8 cellular contexts compared by ENCODE assay signal in the genomic region with DNA sequence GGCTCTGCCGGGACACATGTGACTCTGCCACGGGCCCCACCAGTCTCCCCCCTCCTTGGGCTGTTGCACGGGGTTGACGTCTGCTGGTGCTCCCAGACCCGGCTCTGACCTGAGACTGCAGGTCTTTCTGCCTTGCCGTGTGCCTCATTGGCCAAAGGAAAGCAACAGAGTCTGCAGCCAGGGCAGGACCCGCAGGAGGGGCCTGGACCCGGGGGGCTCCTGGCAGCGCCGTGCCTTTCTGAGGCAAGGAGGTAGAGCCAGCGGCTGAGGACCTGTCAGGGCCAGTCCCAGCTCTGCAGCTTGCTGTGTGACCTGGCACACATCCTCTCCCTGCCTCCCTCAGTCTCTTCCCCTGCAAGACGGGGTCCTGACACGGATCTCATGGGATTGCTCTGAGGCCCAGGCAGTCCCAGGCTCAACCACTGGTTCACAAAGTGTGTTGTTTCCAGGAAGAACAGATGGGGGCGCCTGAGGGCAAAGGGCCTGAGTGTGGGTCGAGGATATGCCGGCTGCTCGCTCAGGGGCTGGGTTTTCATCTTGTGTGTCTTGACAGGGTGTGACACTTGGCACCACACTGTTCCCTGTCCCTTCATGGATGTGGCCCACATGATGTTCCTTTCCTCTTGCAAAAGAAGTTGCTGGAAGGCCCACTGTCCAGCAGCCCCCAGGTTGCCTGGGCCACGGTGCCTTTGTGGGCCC. TPM values are rescaled to one million over a fixed set of nuclear protein-coding genes. Genes with fewer than 3 reads are reported as not detected.
A peak's percentile ranks its signal among the peaks of the same experiment; 100 is the strongest.
DNase-seq lines count a peak whose midpoint lies in the region; FAIRE-seq and TF ChIP-seq lines count a peak whose summit lies in the region.

No MANE protein-coding gene starts in this region.

- FAIRE-seq in RCC 7860 (lab: Jason Lieb, UNC) = no peak

- H3K27me3 ChIP-seq in layer of hippocampus (ENCODE audit: control insufficient read depth, insufficient read depth, low read length) = no peaks in the 10 kb centered on the region
- H3K27me3 ChIP-seq in effector memory CD4-positive, alpha-beta T cell (replicated peaks; ENCODE audit: control insufficient read depth, insufficient read depth, low read length, poor library complexity, severe bottlenecking) = no peaks in the 10 kb centered on the region

- no peaks in the 10 kb centered on the region for H3K4me1 Mint-ChIP-seq in activated naive CD8-positive, alpha-beta T cell treated with anti-CD3 and anti-CD28 coated beads for 36 hours

- peak overlapping the region; percentile 10 for H3K27ac ChIP-seq in layer of hippocampus (ENCODE audit: low read depth, low read length)
- H3K27ac ChIP-seq in effector memory CD4-positive, alpha-beta T cell (ENCODE audit: insufficient read depth, low read length, poor library complexity, severe bottlenecking) = no peak overlapping the region

- H3K9me3 Mint-ChIP-seq in activated naive CD8-positive, alpha-beta T cell treated with anti-CD3 and anti-CD28 coated beads for 36 hours = no peaks in the 10 kb centered on the region

- H3K9me3 ChIP-seq in effector memory CD4-positive, alpha-beta T cell (ENCODE audit: control insufficient read depth, low read length) = no peaks in the 10 kb centered on the region

- no peak overlapping the region for H3K27ac Mint-ChIP-seq in activated naive CD8-positive, alpha-beta T cell treated with anti-CD3 and anti-CD28 coated beads for 36 hours

- TF ChIP-seq CTCF in LNCaP clone FGC (IDR thresholded peaks at IDR 0.05; ENCODE audit: control insufficient read depth, extremely low read depth, insufficient read depth) = peak; percentile 27; the same call in 1 of the 2 replicates

- H3K4me1 ChIP-seq in effector memory CD4-positive, alpha-beta T cell (ENCODE audit: control insufficient read depth, insufficient read depth, low read length, poor library complexity, severe bottlenecking) = no peaks in the 10 kb centered on the region

- peak; percentile 68 for DNase-seq in ELF-1 (ENCODE audit: low read depth, low spot score)
- no peak for DNase-seq in LNCaP clone FGC (ENCODE audit: low read depth)
- DNase-seq in activated naive CD8-positive, alpha-beta T cell treated with anti-CD3 and anti-CD28 coated beads for 36 hours = peak; percentile 52
- DNase-seq in NCI-H1048 (lab: John Stamatoyannopoulos, UW) = no peak
- DNase-seq in effector memory CD4-positive, alpha-beta T cell = no peak
- no peak for DNase-seq in RCC 7860 (ENCODE audit: low spot score)
- DNase-seq in RKO (ENCODE audit: low spot score) = no peak

- peaks cover 79% of the 10 kb centered on the region for H3K36me3 ChIP-seq in effector memory CD4-positive, alpha-beta T cell (ENCODE audit: control insufficient read depth, insufficient read depth, low read length)

- no peak overlapping the region for H3K4me3 Mint-ChIP-seq in activated naive CD8-positive, alpha-beta T cell treated with anti-CD3 and anti-CD28 coated beads for 36 hours

- H3K36me3 Mint-ChIP-seq in activated naive CD8-positive, alpha-beta T cell treated with anti-CD3 and anti-CD28 coated beads for 36 hours = no peaks in the 10 kb centered on the region

- no peaks in the 10 kb centered on the region for H3K27me3 Mint-ChIP-seq in activated naive CD8-positive, alpha-beta T cell treated with anti-CD3 and anti-CD28 coated beads for 36 hours

- H3K4me3 ChIP-seq in LNCaP clone FGC (ENCODE audit: low read depth, low read length) = no peak overlapping the region
- H3K4me3 ChIP-seq in effector memory CD4-positive, alpha-beta T cell (ENCODE audit: insufficient read depth, low read depth, low read length, poor library complexity, severe bottlenecking) = no peak overlapping the region

RNA-seq across cellular contexts. Expression of gene CAPN10, which starts 9.0 kb away (rescaled TPM):
- total RNA-seq in activated naive CD8-positive, alpha-beta T cell treated with anti-CD3 and anti-CD28 coated beads for 36 hours = 10 to 100 TPM; 30.1 to 32.3 TPM

RNA-seq across cellular contexts. Expression of gene RNPEPL1, which starts 27.2 kb away (rescaled TPM):
- 10 to 100 TPM; 33.8 to 37.2 TPM for total RNA-seq in activated naive CD8-positive, alpha-beta T cell treated with anti-CD3 and anti-CD28 coated beads for 36 hours

RNA-seq across cellular contexts. Expression of gene GPR35, which starts 29.8 kb away (rescaled TPM):
- 1 to 10 TPM; 7.6 to 7.8 TPM for total RNA-seq in activated naive CD8-positive, alpha-beta T cell treated with anti-CD3 and anti-CD28 coated beads for 36 hours

RNA-seq across cellular contexts. Expression of gene DUSP28, which starts 35.4 kb away (rescaled TPM):
- total RNA-seq in activated naive CD8-positive, alpha-beta T cell treated with anti-CD3 and anti-CD28 coated beads for 36 hours = 1 to 10 TPM; 6.7 to 6.9 TPM

RNA-seq across cellular contexts. Expression of gene ANKMY1, which starts 37.7 kb away (rescaled TPM):
- 10 to 100 TPM; 13.3 to 15.9 TPM for total RNA-seq in activated naive CD8-positive, alpha-beta T cell treated with anti-CD3 and anti-CD28 coated beads for 36 hours

Comparison
In these comparisons a context has a peak if more than half of its experiments do, and no peak if none do; other contexts are left out.
1. DNase-seq: peak in ELF-1 (single experiment) and activated naive CD8-positive, alpha-beta T cell treated with anti-CD3 and anti-CD28 coated beads for 36 hours (single experiment); none in LNCaP clone FGC (single experiment), NCI-H1048 (single experiment), effector memory CD4-positive, alpha-beta T cell (0 of 3), RCC 7860 (single experiment) and RKO (single experiment).